In the genomic region with DNA sequence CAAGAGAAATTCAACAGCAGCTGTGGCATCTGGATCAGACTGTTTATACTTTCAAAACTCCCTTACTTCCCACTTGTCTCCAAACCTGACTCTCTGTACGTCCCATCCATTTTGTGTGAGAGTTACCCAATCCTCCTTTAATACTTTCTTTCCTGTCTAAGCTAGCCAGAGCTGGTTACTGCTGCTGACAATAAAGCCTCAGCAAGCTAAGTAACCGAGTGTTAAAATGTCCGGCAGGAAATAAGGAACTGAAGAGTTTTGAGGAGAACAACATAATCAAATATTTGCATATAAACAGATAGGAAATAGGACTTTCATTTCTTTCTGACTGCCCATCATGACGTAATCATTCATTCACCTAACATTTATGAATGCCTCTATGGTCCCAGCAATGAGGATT, we compare ENCODE assay signal across 14 cellular contexts. TPM values are rescaled to one million over a fixed set of nuclear protein-coding genes. Genes with fewer than 3 reads are reported as not detected.
DNase-seq lines count a peak whose midpoint lies in the region; ATAC-seq and TF ChIP-seq lines count a peak whose summit lies in the region.
"Had no signal": no experiment of that assay in that cellular context is flagged by ENCODE, and none has a peak within 500 bp of the region (broad histone marks: within the 10 kb centered on the region; RNA-seq: fewer than 3 reads in every experiment).

No MANE protein-coding gene starts in this region.

- no peak for TF ChIP-seq CTCF in CD8-positive, alpha-beta T cell (IDR thresholded peaks at IDR 0.05)

- no peaks in the 10 kb centered on the region for H3K9me3 Mint-ChIP-seq in CD8-positive, alpha-beta T cell

- H3K27me3 Mint-ChIP-seq in CD8-positive, alpha-beta T cell (ENCODE audit: low read depth), result no peaks in the 10 kb centered on the region

- peaks cover 13% of the 10 kb centered on the region for H3K4me1 ChIP-seq in CD8-positive, alpha-beta T cell (ENCODE audit: insufficient read depth, low read length)
- peaks cover 5 to 18% of the 10 kb centered on the region in 2 donors for H3K4me1 ChIP-seq in muscle layer of duodenum (ENCODE audit: control insufficient read depth in 1 of 2, insufficient read depth in 2 of 2, low read length in 2 of 2)

- CTCF ChIA-PET in CD8-positive, alpha-beta T cell (lab: Charles Lee), result interaction anchor here (0.6 to 1.4 kb wide), 3 partner anchors 11 to 274 kb away, joined by 3 to 5 read pairs (median 4); no protein-coding TSS in a partner anchor

- peaks cover 6% of the 10 kb centered on the region for H3K36me3 ChIP-seq in CD8-positive, alpha-beta T cell (ENCODE audit: insufficient read depth, low read length)
- H3K36me3 ChIP-seq in muscle layer of duodenum (ENCODE audit: control insufficient read depth in 1 of 2, insufficient read depth in 2 of 2, low read length in 2 of 2), result peaks cover 3 to 6% of the 10 kb centered on the region in 2 donors

- POLR2A ChIA-PET in CD8-positive, alpha-beta T cell (lab: Charles Lee), result interaction anchor here (0.6 to 1.4 kb wide), 2 partner anchors 10 to 451 kb away, joined by 4 to 6 read pairs; no protein-coding TSS in a partner anchor

- H3K27ac Mint-ChIP-seq in CD8-positive, alpha-beta T cell, result peak overlapping the region; percentile 11
- H3K27ac Mint-ChIP-seq: nephron progenitor cell had no signal

- no peak for DNase-seq in CD8-positive, alpha-beta T cell
- DNase-seq in amniotic epithelial cell (ENCODE audit: low read depth) (peak; percentile 65), NCI-H82 (lab: John Stamatoyannopoulos, UW) (no peak)
- DNase-seq in activated CD4-positive, alpha-beta T cell treated with anti-CD3 and anti-CD28 coated beads, Interleukin-2, amount 50 U/mL, for 1 hour, result no peak
- DNase-seq: Caco-2; NCI-H2029; nephron progenitor cell; OCI-M1; stimulated activated CD4-positive, alpha-beta T cell treated with anti-CD3 and anti-CD28 coated beads, Interleukin-12 subunit alpha, Interleukin-12 subunit beta, amount 100 ng/mL, for 4 hours; T1000 had no signal

- peaks cover 43% of the 10 kb centered on the region for H3K36me3 Mint-ChIP-seq in CD8-positive, alpha-beta T cell

- H3K27ac ChIP-seq in CD8-positive, alpha-beta T cell (ENCODE audit: low read depth, low read length), result no peak overlapping the region
- H3K27ac ChIP-seq in muscle layer of duodenum (ENCODE audit: low read length), result peak overlapping the region; percentile 47

- no peak overlapping the region for H3K4me3 ChIP-seq in CD8-positive, alpha-beta T cell (ENCODE audit: low read depth, low read length)
- H3K4me3 ChIP-seq in muscle layer of duodenum (ENCODE audit: low read depth in 1 of 2, low read length in 2 of 2), result no peak overlapping the region

- no peak overlapping the region for H3K4me3 Mint-ChIP-seq in CD8-positive, alpha-beta T cell
- H3K4me3 Mint-ChIP-seq: nephron progenitor cell had no signal

- no peak for ATAC-seq in CD8-positive, alpha-beta T cell
- ATAC-seq in HG03565 (IDR thresholded peaks at IDR 0.05; ENCODE audit: unreplicated experiment) (peak; percentile 54), HG03571 (IDR thresholded peaks at IDR 0.05; ENCODE audit: unreplicated experiment) (no peak), GM21367 (IDR thresholded peaks at IDR 0.05; ENCODE audit: unreplicated experiment) (no peak)

- H3K27me3 ChIP-seq in CD8-positive, alpha-beta T cell (ENCODE audit: insufficient read depth, low read length), result no peaks in the 10 kb centered on the region
- H3K27me3 ChIP-seq in muscle layer of duodenum (ENCODE audit: low read depth, low read length), result no peaks in the 10 kb centered on the region

- intact Hi-C loops in CD8-positive, alpha-beta T cell (cut with DNase I, micrococcal nuclease), result no loop called here

- peaks cover 74% of the 10 kb centered on the region for H3K4me1 Mint-ChIP-seq in CD8-positive, alpha-beta T cell (ENCODE audit: low read depth)

- H3K9me3 ChIP-seq in CD8-positive, alpha-beta T cell (ENCODE audit: low read length), result no peaks in the 10 kb centered on the region
- H3K9me3 ChIP-seq in muscle layer of duodenum (ENCODE audit: control insufficient read depth in 1 of 2, low read length in 2 of 2), result peaks cover 0 to 6% of the 10 kb centered on the region in 2 donors

RNA-seq across cellular contexts. Expression of a gene that starts 11.6 kb away (rescaled TPM):
- total RNA-seq in CD8-positive, alpha-beta T cell, result 10 to 100 TPM; 19.4 to 27.1 TPM

RNA-seq across cellular contexts. Expression of a gene that starts 29.4 kb away (rescaled TPM):
- total RNA-seq in CD8-positive, alpha-beta T cell, result 100 to 1,000 TPM; 221 to 229 TPM
